1 cellular context compared by ENCODE assay signal in genomic region chr5:130037905-130038304, GRCh38.
TF ChIP-seq lines count a peak whose summit lies in the region.

No MANE protein-coding gene starts in this region.

TF ChIP-seq in GM23338, 12 proteins besides CTCF, POLR2A, EP300 and RAD21 (continued from another document):
- TF ChIP-seq ZNF462 (CRISPR knock-in tag; IDR thresholded peaks at IDR 0.05) (no peak), CREB1 (CRISPR knock-in tag; IDR thresholded peaks at IDR 0.05; ENCODE audit: low read depth) (no peak), ZNF114 (CRISPR knock-in tag; IDR thresholded peaks at IDR 0.05) (no peak), EZH2 (IDR thresholded peaks at IDR 0.05; ENCODE audit: low read depth, unreplicated experiment) (no peak), JUNB (IDR thresholded peaks at IDR 0.05; ENCODE audit: unreplicated experiment) (no peak), NANOG (IDR thresholded peaks at IDR 0.05; ENCODE audit: borderline replicate concordance) (no peak), POLR2AphosphoS5 (IDR thresholded peaks at IDR 0.05; ENCODE audit: low read depth) (no peak), ETS1 (IDR thresholded peaks at IDR 0.05) (no peak), EZH2phosphoT487 (IDR thresholded peaks at IDR 0.05; ENCODE audit: unreplicated experiment) (no peak), ZNF331 (CRISPR knock-in tag; IDR thresholded peaks at IDR 0.05; ENCODE audit: low read depth) (no peak)
